Comparison of ENCODE assay signal across 7 cellular contexts in the genomic region with DNA sequence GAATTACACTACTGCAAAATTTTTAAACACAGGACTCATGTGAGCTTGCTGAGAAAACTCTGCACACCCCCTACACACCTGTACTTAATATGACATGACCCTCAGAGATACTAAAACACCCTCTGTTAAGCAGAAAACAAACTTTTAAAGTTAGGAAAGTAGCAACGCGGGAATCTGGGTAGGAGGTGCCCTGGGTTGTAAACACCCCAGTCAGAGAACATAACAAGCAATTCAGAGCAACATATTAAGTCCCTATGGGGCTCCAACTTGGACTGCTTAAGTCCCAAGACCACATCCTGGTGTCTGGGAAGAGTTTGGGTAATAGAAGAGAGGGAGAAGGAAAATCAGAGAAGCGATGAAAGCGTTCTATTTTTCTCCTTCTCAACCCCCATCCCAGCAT. TPM values are rescaled to one million over a fixed set of nuclear protein-coding genes. Genes with fewer than 3 reads are reported as not detected.
DNase-seq lines count a peak whose midpoint lies in the region; ATAC-seq lines count a peak whose summit lies in the region.

No MANE protein-coding gene starts in this region.

- H3K27ac ChIP-seq in HUES48 (ENCODE audit: low read depth, low read length) (no peak overlapping the region), iPS-20b (ENCODE audit: low read length) (no peak overlapping the region), stomach smooth muscle (ENCODE audit: low read length) (peak overlapping the region; percentile 92)

- peak overlapping the region; percentile 98 for H3K27ac Mint-ChIP-seq in activated T-helper 17 cell treated with anti-CD3 and anti-CD28 coated beads, Interleukin-2, amount 50 U/mL, for 72 hours

- H3K36me3 Mint-ChIP-seq in activated T-helper 17 cell treated with anti-CD3 and anti-CD28 coated beads, Interleukin-2, amount 50 U/mL, for 72 hours (ENCODE audit: low read depth) = peaks cover 31% of the 10 kb centered on the region

- H3K4me3 ChIP-seq in HUES48 (ENCODE audit: low read depth, low read length) (peak overlapping the region; percentile 81), iPS-20b (ENCODE audit: low read length) (peak overlapping the region; percentile 95), stomach smooth muscle (ENCODE audit: low read length in 2 of 2) (peak overlapping the region; percentile 94 to 95)

- H3K4me1 ChIP-seq in HUES48 (ENCODE audit: control insufficient read depth, insufficient read depth, low read length) (peaks cover 20% of the 10 kb centered on the region), iPS-20b (ENCODE audit: insufficient read depth, low read length) (peaks cover 16% of the 10 kb centered on the region; the same call in 1 of the 2 replicates), stomach smooth muscle (ENCODE audit: control insufficient read depth, insufficient read depth, low read length) (peaks cover 8% of the 10 kb centered on the region)

- H3K27me3 ChIP-seq in HUES48 (ENCODE audit: control insufficient read depth, insufficient read depth, low read length) (no peaks in the 10 kb centered on the region), iPS-20b (ENCODE audit: insufficient read depth, low read length) (no peaks in the 10 kb centered on the region), stomach smooth muscle (ENCODE audit: control insufficient read depth in 1 of 2, insufficient read depth in 2 of 2, low read length in 2 of 2) (no peaks in the 10 kb centered on the region)

- H3K27me3 Mint-ChIP-seq in activated T-helper 17 cell treated with anti-CD3 and anti-CD28 coated beads, Interleukin-2, amount 50 U/mL, for 72 hours = no peaks in the 10 kb centered on the region

- no peaks in the 10 kb centered on the region for H3K9me3 ChIP-seq in HUES48 (ENCODE audit: control insufficient read depth, insufficient read depth, low read length)
- no peaks in the 10 kb centered on the region for H3K9me3 ChIP-seq in iPS-20b (ENCODE audit: insufficient read depth, low read depth, low read length)
- no peaks in the 10 kb centered on the region for H3K9me3 ChIP-seq in stomach smooth muscle (ENCODE audit: control insufficient read depth in 2 of 2, low read length in 2 of 2)

- DNase-seq in cerebellar cortex (ENCODE audit: low spot score) = no peak
- no peak for DNase-seq in stimulated activated CD8-positive, alpha-beta memory T cell treated with anti-CD3 and anti-CD28 coated beads, Interleukin-4, amount 100 ng/mL, for 48 hours

- H3K36me3 ChIP-seq in HUES48 (ENCODE audit: control insufficient read depth, insufficient read depth, low read length) (no peaks in the 10 kb centered on the region), iPS-20b (ENCODE audit: insufficient read depth, low read depth, low read length) (no peaks in the 10 kb centered on the region), stomach smooth muscle (ENCODE audit: control insufficient read depth in 2 of 2, insufficient read depth in 2 of 2, low read length in 2 of 2) (no peaks in the 10 kb centered on the region)

- no peaks in the 10 kb centered on the region for H3K9me3 Mint-ChIP-seq in activated T-helper 17 cell treated with anti-CD3 and anti-CD28 coated beads, Interleukin-2, amount 50 U/mL, for 72 hours

- no peak overlapping the region for H3K9ac ChIP-seq in HUES48 (ENCODE audit: low read depth, low read length)
- H3K9ac ChIP-seq in iPS-20b (ENCODE audit: low read depth, low read length) = peak overlapping the region; percentile 98; the same call in 1 of the 2 replicates
- peak overlapping the region; percentile 90 to 97 for H3K9ac ChIP-seq in stomach smooth muscle (ENCODE audit: low read length in 2 of 2)

- peaks cover 29% of the 10 kb centered on the region for H3K4me1 Mint-ChIP-seq in activated T-helper 17 cell treated with anti-CD3 and anti-CD28 coated beads, Interleukin-2, amount 50 U/mL, for 72 hours

- peak overlapping the region; percentile 97 for H3K4me3 Mint-ChIP-seq in activated T-helper 17 cell treated with anti-CD3 and anti-CD28 coated beads, Interleukin-2, amount 50 U/mL, for 72 hours

- ATAC-seq in activated T-helper 17 cell treated with anti-CD3 and anti-CD28 coated beads, Interleukin-2, amount 50 U/mL, for 72 hours (replicated peaks) = no peak
- no peak for ATAC-seq in GM19455 (IDR thresholded peaks at IDR 0.05; ENCODE audit: unreplicated experiment)

RNA-seq across cellular contexts. Expression of gene ATF7, which starts 1.2 kb away (rescaled TPM):
- 10 to 100 TPM; 28.1 to 31.5 TPM for total RNA-seq in activated T-helper 17 cell treated with anti-CD3 and anti-CD28 coated beads, Interleukin-2, amount 50 U/mL, for 72 hours

RNA-seq across cellular contexts. Expression of gene ATP5MC2, which starts 50.9 kb away (rescaled TPM):
- total RNA-seq in activated T-helper 17 cell treated with anti-CD3 and anti-CD28 coated beads, Interleukin-2, amount 50 U/mL, for 72 hours = 100 to 1,000 TPM; 278 to 324 TPM
